22 cellular contexts compared by ENCODE assay signal in the genomic region with DNA sequence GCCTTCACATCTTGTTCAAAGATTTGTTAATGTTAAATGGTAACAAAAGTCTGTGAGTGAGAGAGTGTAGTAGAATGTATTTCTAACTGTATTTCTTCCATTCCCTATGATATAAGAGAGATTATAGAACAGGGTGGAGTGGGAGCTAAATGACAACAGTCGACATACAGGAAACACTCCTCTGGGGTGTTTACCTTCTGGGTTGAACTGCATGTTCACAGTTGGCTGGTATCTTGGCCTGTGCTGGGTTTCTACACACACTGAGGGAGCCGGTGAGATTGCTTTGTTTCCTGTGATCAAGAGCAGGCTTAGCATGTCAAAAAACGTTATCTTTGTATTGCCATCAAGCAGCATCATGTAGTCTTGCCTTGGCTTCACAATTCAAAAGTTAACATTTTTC.
DNase-seq lines count a peak whose midpoint lies in the region; ATAC-seq and TF ChIP-seq lines count a peak whose summit lies in the region.
"Had no signal": no experiment of that assay in that cellular context is flagged by ENCODE, and none has a peak within 500 bp of the region (broad histone marks: within the 10 kb centered on the region; RNA-seq: fewer than 3 reads in every experiment).

No MANE protein-coding gene starts in this region.

- no peak for ATAC-seq in IMR-90 (ENCODE audit: low read depth)
- peak; percentile 61 for ATAC-seq in esophagus mucosa
- ATAC-seq: A549, GM12878, GM23338, HCT116 had no signal

- H3K4me3 Mint-ChIP-seq in neural crest cell = no peak overlapping the region
- H3K4me3 Mint-ChIP-seq: CD14-positive monocyte; CD4-positive, alpha-beta T cell; CD8-positive, alpha-beta memory T cell; GM23338; H9 had no signal

- no peaks in the 10 kb centered on the region for H3K36me3 Mint-ChIP-seq in neural crest cell (ENCODE audit: low read depth)
- H3K36me3 Mint-ChIP-seq: CD14-positive monocyte; CD8-positive, alpha-beta memory T cell had no signal

- dilution Hi-C loops in IMR-90 (cut with HindIII; ENCODE audit: low sequenced_read_pairs, unreplicated experiment) = no loop called here

- H3K4me3 ChIP-seq in IMR-90 (ENCODE audit: insufficient read depth, low read depth, low read length) = no peak overlapping the region
- H3K4me3 ChIP-seq: A549; BLaER1 treated with 17β-estradiol and CSF1 and Interleukin-3, amounts not matched to agents 10 nM and 100 nM; GM12878; GM23338 had no signal

- H3K9me1 ChIP-seq in IMR-90 (ENCODE audit: insufficient read depth, low read length) = peaks cover 2% of the 10 kb centered on the region; the same call in 1 of the 2 replicates

- TF ChIP-seq POLR2A in IMR-90 (IDR thresholded peaks at IDR 0.05; ENCODE audit: low read depth, low read length) = no peak

- H2BK15ac ChIP-seq in IMR-90 (ENCODE audit: low read depth, low read length) = no peak overlapping the region

- H3K9ac ChIP-seq in IMR-90 (ENCODE audit: low read depth, low read length) = no peak overlapping the region
- H3K9ac ChIP-seq: BLaER1 treated with 17β-estradiol and CSF1 and Interleukin-3, amounts not matched to agents 10 nM and 100 nM had no signal

- no peak overlapping the region for H3K14ac ChIP-seq in IMR-90 (replicated peaks; ENCODE audit: low read depth, low read length)

- H2AFZ ChIP-seq in IMR-90 (replicated peaks; ENCODE audit: low read length, poor library complexity) = no peak overlapping the region
- H2AFZ ChIP-seq: GM23338 had no signal

- in situ Hi-C loops in IMR-90 (cut with MboI; ENCODE audit: low sequenced_read_pairs) = loop anchor here (10.0 kb wide), 1 partner anchor 1140 kb away; no protein-coding TSS in a partner anchor

- CTCF ChIA-PET in IMR-90 (lab: Yijun Ruan, JAX) = interaction anchor here (0.6 kb wide), 1 partner anchor 32 kb away, joined by 8 read pairs; no protein-coding TSS in a partner anchor
- CTCF ChIA-PET in GM10248 (lab: Yijun Ruan, JAX) = interaction anchor here (3.4 kb wide), 1 partner anchor 1141 kb away, joined by 30 read pairs; no protein-coding TSS in a partner anchor

- peaks cover 8% of the 10 kb centered on the region for H3K4me1 Mint-ChIP-seq in neural crest cell
- H3K4me1 Mint-ChIP-seq: CD8-positive, alpha-beta memory T cell had no signal

- no peak overlapping the region for H4K8ac ChIP-seq in IMR-90 (ENCODE audit: low read depth in 2 of 2, low read length in 2 of 2)

- no peaks in the 10 kb centered on the region for H3K9me3 ChIP-seq in IMR-90 (ENCODE audit: control insufficient read depth, insufficient read depth, low read length)
- H3K9me3 ChIP-seq: A549; BE2C; BLaER1 treated with 17β-estradiol and CSF1 and Interleukin-3, amounts not matched to agents 10 nM and 100 nM had no signal

- H3K27me3 Mint-ChIP-seq in neural crest cell (ENCODE audit: low read depth) = no peaks in the 10 kb centered on the region

- no peaks in the 10 kb centered on the region for H4K20me1 ChIP-seq in IMR-90 (ENCODE audit: insufficient read depth, low read length)
- H4K20me1 ChIP-seq: BLaER1 treated with 17β-estradiol and CSF1 and Interleukin-3, amounts not matched to agents 10 nM and 100 nM had no signal

- no peaks in the 10 kb centered on the region; the same call in 1 of the 2 replicates for H3K27me3 ChIP-seq in IMR-90 (ENCODE audit: control insufficient read depth, insufficient read depth, low read length)
- H3K27me3 ChIP-seq: BE2C; BLaER1 treated with 17β-estradiol and CSF1 and Interleukin-3, amounts not matched to agents 10 nM and 100 nM had no signal

- no peak overlapping the region for H3K23ac ChIP-seq in IMR-90 (ENCODE audit: low read depth, low read length)

- H4K5ac ChIP-seq in IMR-90 (ENCODE audit: low read depth, low read length) = no peak overlapping the region

- no peak overlapping the region for H3K56ac ChIP-seq in IMR-90 (ENCODE audit: extremely low read depth, insufficient read depth, low read length)

- no peak overlapping the region; the same call in 1 of the 2 replicates for H2BK20ac ChIP-seq in IMR-90 (ENCODE audit: low read depth, low read length)

- 57% methylated on average over 1 of the region's 3 CpGs; no CpG with 5 or more reads in 1 of the 2 experiments for WGBS in IMR-90 (ENCODE audit: extremely low coverage in 2 of 2, insufficient read length in 1 of 2), 2 experiments

- DNase-seq in IMR-90 (no peak), NCI-H460 (ENCODE audit: extremely low read depth, low read depth) (peak; percentile 1), neural crest cell (ENCODE audit: low read depth, low spot score) (no peak), GM10248 (ENCODE audit: extremely low spot score) (no peak), amniotic stem cell (lab: John Stamatoyannopoulos, UW) (no peak)
- no peak for DNase-seq in effector CD8-positive, alpha-beta T cell (lab: John Stamatoyannopoulos, UW)
- DNase-seq: 8988T; ACHN; AML-193; BE2C; CD4-positive, alpha-beta T cell; CD8-positive, alpha-beta memory T cell; DMS 273 treated with DMSO at 0.1 percent for 48 hours; DND-41; H9 had no signal

- no peak overlapping the region for H2AK9ac ChIP-seq in IMR-90 (replicated peaks; ENCODE audit: low read depth, low read length, poor library complexity)

- H3K36me3 ChIP-seq in IMR-90 (ENCODE audit: control insufficient read depth, insufficient read depth, low read length) = no peaks in the 10 kb centered on the region
- H3K36me3 ChIP-seq: BE2C; BLaER1 treated with 17β-estradiol and CSF1 and Interleukin-3, amounts not matched to agents 10 nM and 100 nM had no signal

- H2BK5ac ChIP-seq in IMR-90 (ENCODE audit: low read depth, low read length, poor library complexity, severe bottlenecking) = no peak overlapping the region

- peak overlapping the region; percentile 0 for H3K27ac Mint-ChIP-seq in neural crest cell (ENCODE audit: unreplicated experiment)
- H3K27ac Mint-ChIP-seq: CD14-positive monocyte; CD4-positive, alpha-beta T cell; CD8-positive, alpha-beta memory T cell; GM23338; H9 had no signal

- H3K4me2 ChIP-seq in IMR-90 (ENCODE audit: low read depth, low read length) = no peak overlapping the region
- H3K4me2 ChIP-seq: A549; BLaER1 treated with 17β-estradiol and CSF1 and Interleukin-3, amounts not matched to agents 10 nM and 100 nM; GM23338 had no signal

- no peak overlapping the region for H3K4ac ChIP-seq in IMR-90 (ENCODE audit: low read depth, low read length)

- H3K79me1 ChIP-seq in IMR-90 (ENCODE audit: low read depth in 1 of 2, low read length in 2 of 2) = no peaks in the 10 kb centered on the region

- no peak overlapping the region for H3K27ac ChIP-seq in IMR-90 (ENCODE audit: insufficient read depth, low read length)
- H3K27ac ChIP-seq: A549; BLaER1 treated with 17β-estradiol and CSF1 and Interleukin-3, amounts not matched to agents 10 nM and 100 nM had no signal

- BruUV-seq in IMR-90 (replicated peaks; lab: Mats Ljungman, UMichigan) = no TSS peak

- POLR2A ChIA-PET in IMR-90 (lab: Charles Lee; ENCODE audit: unreplicated experiment) (no interaction called here), GM10248 (lab: Yijun Ruan, JAX) (no interaction called here)

- no peak overlapping the region for H2BK120ac ChIP-seq in IMR-90 (ENCODE audit: low read depth, low read length)

- H2AK5ac ChIP-seq in IMR-90 (ENCODE audit: low read depth, low read length) = peak overlapping the region; percentile 73

- H3K9me3 Mint-ChIP-seq in neural crest cell = no peaks in the 10 kb centered on the region
- H3K9me3 Mint-ChIP-seq: CD4-positive, alpha-beta T cell; CD8-positive, alpha-beta memory T cell; GM23338; H9 had no signal

- H4K91ac ChIP-seq in IMR-90 (ENCODE audit: insufficient read depth, low read depth, low read length) = no peak overlapping the region

- peaks cover 3% of the 10 kb centered on the region; the same call in 1 of the 2 replicates for H3K4me1 ChIP-seq in IMR-90 (ENCODE audit: control insufficient read depth, insufficient read depth, low read length)
- H3K4me1 ChIP-seq: BE2C had no signal

- peak overlapping the region; percentile 43; the same call in 1 of the 2 replicates for H3K18ac ChIP-seq in IMR-90 (ENCODE audit: low read depth, low read length)

- intact Hi-C loops in IMR-90 (cut with micrococcal nuclease) = loop anchor here (5.0 to 10.0 kb wide), 4 partner anchors 123 to 1040 kb away; a partner anchor contains a TSS

- TF ChIP-seq RAD21 in IMR-90 (IDR thresholded peaks at IDR 0.05; ENCODE audit: low read length) = no peak

- TF ChIP-seq CTCF in IMR-90 (conservative IDR thresholded peaks at IDR 0.05; ENCODE audit: low read depth, low read length) = no peak
- TF ChIP-seq CTCF in neural crest cell (conservative IDR thresholded peaks at IDR 0.05) = no peak
- no peak for TF ChIP-seq CTCF in GM10248 (IDR thresholded peaks at IDR 0.05; ENCODE audit: control extremely low read depth, extremely low read depth, low read depth, missing control alignments)

TF ChIP-seq in IMR-90, 13 proteins besides CTCF, POLR2A, EP300 and RAD21:
- TF ChIP-seq CHD1 (IDR thresholded peaks at IDR 0.05; ENCODE audit: low read depth, low read length) (no peak), RFX5 (IDR thresholded peaks at IDR 0.05; ENCODE audit: low read depth, low read length) (no peak), MXI1 (IDR thresholded peaks at IDR 0.05; ENCODE audit: borderline replicate concordance, low read depth, low read length) (no peak), CEBPB (IDR thresholded peaks at IDR 0.05; ENCODE audit: low read depth, low read length) (no peak), RCOR1 (IDR thresholded peaks at IDR 0.05; ENCODE audit: insufficient replicate concordance, low read length) (no peak), SMC3 (IDR thresholded peaks at IDR 0.05; ENCODE audit: low read depth, low read length) (no peak), FOS (IDR thresholded peaks at IDR 0.05; ENCODE audit: low read depth, low read length) (no peak)
- TF ChIP-seq, protein P1, sequence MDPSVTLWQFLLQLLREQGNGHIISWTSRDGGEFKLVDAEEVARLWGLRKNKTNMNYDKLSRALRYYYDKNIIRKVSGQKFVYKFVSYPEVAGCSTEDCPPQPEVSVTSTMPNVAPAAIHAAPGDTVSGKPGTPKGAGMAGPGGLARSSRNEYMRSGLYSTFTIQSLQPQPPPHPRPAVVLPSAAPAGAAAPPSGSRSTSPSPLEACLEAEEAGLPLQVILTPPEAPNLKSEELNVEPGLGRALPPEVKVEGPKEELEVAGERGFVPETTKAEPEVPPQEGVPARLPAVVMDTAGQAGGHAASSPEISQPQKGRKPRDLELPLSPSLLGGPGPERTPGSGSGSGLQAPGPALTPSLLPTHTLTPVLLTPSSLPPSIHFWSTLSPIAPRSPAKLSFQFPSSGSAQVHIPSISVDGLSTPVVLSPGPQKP (IDR thresholded peaks at IDR 0.05; ENCODE audit: borderline replicate concordance, low read depth, low read length) = no peak
- TF ChIP-seq, protein P2, sequence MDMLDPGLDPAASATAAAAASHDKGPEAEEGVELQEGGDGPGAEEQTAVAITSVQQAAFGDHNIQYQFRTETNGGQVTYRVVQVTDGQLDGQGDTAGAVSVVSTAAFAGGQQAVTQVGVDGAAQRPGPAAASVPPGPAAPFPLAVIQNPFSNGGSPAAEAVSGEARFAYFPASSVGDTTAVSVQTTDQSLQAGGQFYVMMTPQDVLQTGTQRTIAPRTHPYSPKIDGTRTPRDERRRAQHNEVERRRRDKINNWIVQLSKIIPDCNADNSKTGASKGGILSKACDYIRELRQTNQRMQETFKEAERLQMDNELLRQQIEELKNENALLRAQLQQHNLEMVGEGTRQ (IDR thresholded peaks at IDR 0.05; ENCODE audit: low read depth, low read length) = no peak
